Comparison of ENCODE assay signal across 33 cellular contexts in genomic region chr14:25698111-25698510, GRCh38.
"Had no signal": no experiment of that assay in that cellular context is flagged by ENCODE, and none has a peak within 500 bp of the region (broad histone marks: within the 10 kb centered on the region; RNA-seq: fewer than 3 reads in every experiment).

No MANE protein-coding gene starts in this region.

- H3K9me3 ChIP-seq: MG63, SJCRH30 had no signal

- H3K4me1 Mint-ChIP-seq: T-cell had no signal

- H3K27me3 Mint-ChIP-seq: T-cell had no signal

- H2AFZ ChIP-seq: PC-9 had no signal

- H3K36me3 ChIP-seq: MG63, SJCRH30 had no signal

- DNase-seq: MG63, NCI-H1048, NCI-H1092 treated with DMSO at 0.1 percent for 48 hours, NCI-H1105 treated with DMSO at 0.1 percent for 48 hours, NCI-H1417, NCI-H1436, NCI-H146, NCI-H1694, NCI-H187, NCI-H1930, NCI-H2029 treated with DMSO at 0.1 percent for 48 hours, NCI-H2081 treated with DMSO at 0.1 percent for 48 hours, NCI-H2107, NCI-H2171, NCI-H226, NCI-H446 treated with DMSO at 0.1 percent for 48 hours, NCI-H510A, NCI-H524, NCI-H526, NCI-H69, NCI-H748 treated with DMSO at 0.1 percent for 48 hours, NCI-H82, PC-9, SHP77, SIG-M5, SJCRH30, T-cell had no signal

- ATAC-seq: Panc1, Right ventricle myocardium inferior, SK-N-SH treated with all-trans-retinoic acid at 6 μM for 48 hours, T-cell had no signal

- H3K27ac ChIP-seq: PC-9, RWPE1, SJCRH30, SK-N-MC had no signal

- H3K27me3 ChIP-seq: MG63, SJCRH30 had no signal

- H3K36me3 Mint-ChIP-seq: T-cell had no signal

- H3K4me1 ChIP-seq: SJCRH30 had no signal

- FAIRE-seq: RCC 7860 had no signal

- H3K4me2 ChIP-seq: PC-9 had no signal

- H3K27ac Mint-ChIP-seq: T-cell had no signal

- H3K4me3 Mint-ChIP-seq: T-cell had no signal

- H3K4me3 ChIP-seq: MG63, PC-9, SJCRH30, SK-N-MC had no signal
